ENCODE assay signal across 8 cellular contexts in genomic region chr17:32909787-32910369, GRCh38. TPM values are rescaled to one million over a fixed set of nuclear protein-coding genes. Genes with fewer than 3 reads are reported as not detected.
A peak's percentile ranks its signal among the peaks of the same experiment; 100 is the strongest.
DNase-seq lines count a peak whose midpoint lies in the region; ATAC-seq and TF ChIP-seq lines count a peak whose summit lies in the region.

No MANE protein-coding gene starts in this region.

- TF ChIP-seq CTCF in HEK293 (tag by site-specific recombination; IDR thresholded peaks at IDR 0.05) (peak; percentile 71; the same call in 1 of the 2 replicates), lung (IDR thresholded peaks at IDR 0.05; ENCODE audit: control extremely low read depth, extremely low read depth) (peak; percentile 60)

- no peak overlapping the region for H3K4me3 Mint-ChIP-seq in effector memory CD8-positive, alpha-beta T cell

- no peaks in the 10 kb centered on the region for H3K4me1 ChIP-seq in HEK293 (ENCODE audit: control insufficient read depth, insufficient read depth, low read length)
- H3K4me1 ChIP-seq in lung (ENCODE audit: control insufficient read depth in 2 of 2, insufficient read depth in 2 of 2, low read length in 2 of 2): peaks cover 0 to 1% of the 10 kb centered on the region in 2 donors

- no peak overlapping the region for H3K27ac ChIP-seq in HEK293 (ENCODE audit: extremely low read depth, low read depth, low read length)
- H3K27ac ChIP-seq in lung (ENCODE audit: low read depth in 1 of 2, low read length in 1 of 2): no peak overlapping the region

- POLR2A ChIA-PET in HEK293 (lab: Yijun Ruan, JAX): interaction anchor here (0.7 to 1.0 kb wide), 4 partner anchors 10 to 127 kb away, joined by 4 to 5 read pairs (median 4); partner anchors contain the start of gene MYO1D

- CTCF ChIA-PET in HEK293 (lab: Yijun Ruan, JAX): interaction anchor here (0.6 to 7.6 kb wide), 31 partner anchors 10 to 447 kb away, joined by 3 to 105 read pairs (median 4); partner anchors contain the start of genes MYO1D and TMEM98

- H3K36me3 ChIP-seq in HEK293 (ENCODE audit: control insufficient read depth in 2 of 2, insufficient read depth in 1 of 2, low read length in 2 of 2): no peaks in the 10 kb centered on the region
- no peaks in the 10 kb centered on the region for H3K36me3 ChIP-seq in lung (ENCODE audit: control insufficient read depth in 2 of 2, insufficient read depth in 2 of 2, low read length in 2 of 2)

- DNase-seq in DMS114 treated with DMSO at 0.1 percent for 48 hours (lab: John Stamatoyannopoulos, UW; ENCODE audit: unreplicated experiment): peak; percentile 28
- DNase-seq in NCI-H226: peak; percentile 55
- peak; percentile 28 to 31 for DNase-seq in activated CD4-positive, alpha-beta T cell treated with anti-CD3 and anti-CD28 coated beads for 4 hours
- DNase-seq in effector memory CD8-positive, alpha-beta T cell: peak; percentile 51 to 65 (median 57)
- DNase-seq in lung (ENCODE audit: low spot score): peak; percentile 79
- DNase-seq in stimulated activated CD8-positive, alpha-beta memory T cell treated with anti-CD3 and anti-CD28 coated beads, Interleukin-2, amount 100 ng/mL, for 1 hour (ENCODE audit: low read depth in 2 of 2): peak; percentile 4 to 22

- H3K27me3 Mint-ChIP-seq in effector memory CD8-positive, alpha-beta T cell: no peaks in the 10 kb centered on the region

- no peaks in the 10 kb centered on the region for H3K36me3 Mint-ChIP-seq in effector memory CD8-positive, alpha-beta T cell (ENCODE audit: insufficient read depth)

- H3K4me3 ChIP-seq in HEK293 (ENCODE audit: low read depth, low read length): no peak overlapping the region
- H3K4me3 ChIP-seq in lung: no peak overlapping the region

- ATAC-seq in effector memory CD8-positive, alpha-beta T cell (replicated peaks): peak; percentile 75
- peak; percentile 75 for ATAC-seq in lung (ENCODE audit: insufficient read depth, low FRiP score)
- ATAC-seq in GM18868 (IDR thresholded peaks at IDR 0.05; ENCODE audit: unreplicated experiment): no peak

- WGBS in lung, 2 donors: 33 to 39% methylated on average over 4 of the region's 4 CpGs

- H3K9me3 ChIP-seq in HEK293 (ENCODE audit: control insufficient read depth, insufficient read depth, low read depth, low read length) (no peaks in the 10 kb centered on the region), lung (ENCODE audit: control insufficient read depth in 2 of 2, insufficient read depth in 1 of 2, low read length in 1 of 2) (no peaks in the 10 kb centered on the region)

- H3K9me3 Mint-ChIP-seq in effector memory CD8-positive, alpha-beta T cell: no peaks in the 10 kb centered on the region

- H3K27ac Mint-ChIP-seq in effector memory CD8-positive, alpha-beta T cell: no peak overlapping the region

- H3K27me3 ChIP-seq in lung (ENCODE audit: control insufficient read depth, insufficient read depth): no peaks in the 10 kb centered on the region

- H3K4me1 Mint-ChIP-seq in effector memory CD8-positive, alpha-beta T cell (ENCODE audit: low read depth in 2 of 2): no peaks in the 10 kb centered on the region

TF ChIP-seq in HEK293, 187 proteins besides CTCF, POLR2A, EP300 and RAD21:
- TF ChIP-seq ZNF157 (tag by site-specific recombination; IDR thresholded peaks at IDR 0.05) (no peak), ZNF266 (tag by site-specific recombination; IDR thresholded peaks at IDR 0.05; ENCODE audit: low read depth) (no peak), MEIS1 (CRISPR knock-in tag; IDR thresholded peaks at IDR 0.05; ENCODE audit: borderline replicate concordance) (no peak), ZNF175 (tag by site-specific recombination; IDR thresholded peaks at IDR 0.05) (no peak), ZNF248 (tag by site-specific recombination; IDR thresholded peaks at IDR 0.05) (no peak), ZNF610 (tag by site-specific recombination; IDR thresholded peaks at IDR 0.05; ENCODE audit: borderline replicate concordance) (no peak), ZBTB17 (tag by site-specific recombination; IDR thresholded peaks at IDR 0.05) (peak; percentile 48; the same call in 1 of the 2 replicates), ZNF138 (tag by site-specific recombination; IDR thresholded peaks at IDR 0.05; ENCODE audit: borderline replicate concordance) (no peak), ZNF660 (tag by site-specific recombination; IDR thresholded peaks at IDR 0.05) (peak; percentile 48; the same call in 1 of the 2 replicates), ZNF654 (tag by site-specific recombination; IDR thresholded peaks at IDR 0.05; ENCODE audit: low read depth) (peak; percentile 91), ZNF518A (tag by site-specific recombination; conservative IDR thresholded peaks at IDR 0.05; ENCODE audit: low read depth) (0 out of 2 replicates have a peak, but pooled peaks have one; percentile 26), ZNF2 (tag by site-specific recombination; IDR thresholded peaks at IDR 0.05) (0 out of 2 replicates have a peak, but pooled peaks have one; percentile 46), REST (tag by site-specific recombination; IDR thresholded peaks at IDR 0.05) (no peak), ZFP69B (tag by site-specific recombination; IDR thresholded peaks at IDR 0.05) (no peak)

RNA-seq across cellular contexts. Expression of gene TMEM98, which starts 18.1 kb away (rescaled TPM):
- 100 to 1,000 TPM in 1 of 2 donors, 10 to 100 TPM in 1; 46.8 to 176 TPM for total RNA-seq in lung
- polyA plus RNA-seq in lung: 10 to 100 TPM; 28.4 to 45.8 TPM

RNA-seq across cellular contexts. Expression of gene MYO1D, which starts 33.0 kb away (rescaled TPM):
- 10 to 100 TPM; 73.1 to 75.8 TPM for total RNA-seq in lung
- polyA plus RNA-seq in lung: 10 to 100 TPM; 22.0 to 49.7 TPM

Comparison
In these comparisons a context has a peak if more than half of its experiments do, and no peak if none do; other contexts are left out.
1. DNase-seq: peak in every context shown above with its lines; median percentile 79 in lung; 57 in effector memory CD8-positive, alpha-beta T cell; 55 in NCI-H226; 30 in activated CD4-positive, alpha-beta T cell treated with anti-CD3 and anti-CD28 coated beads for 4 hours; 28 in DMS114 treated with DMSO at 0.1 percent for 48 hours; 13 in stimulated activated CD8-positive, alpha-beta memory T cell treated with anti-CD3 and anti-CD28 coated beads, Interleukin-2, amount 100 ng/mL, for 1 hour.